In genomic region chr22:23893957-23894709, GRCh38 we compare ENCODE assay signal across 8 cellular contexts. TPM values are rescaled to one million over a fixed set of nuclear protein-coding genes. Genes with fewer than 3 reads are reported as not detected.
DNase-seq lines count a peak whose midpoint lies in the region; ATAC-seq and TF ChIP-seq lines count a peak whose summit lies in the region.

Gene MIF (plus strand): TSS chr22:23894383. CDS start chr22:23894475, 92 bp downstream.

- H3K4me3 ChIP-seq in right cardiac atrium (ENCODE audit: low read length), result peak within 1 kb of the TSS; percentile 59
- peak within 1 kb of the TSS; percentile 60 to 63 for H3K4me3 ChIP-seq in uterus

- intact Hi-C loops in T-helper 2 cell treated with Interferon-gamma antibody and Interleukin-4, amounts not matched to agents 100 ng/mL and 5 ng/mL, for 36 hours (cut with micrococcal nuclease), result loop anchor here (1.0 to 10.0 kb wide), 4 partner anchors 20 to 381 kb away; partner anchors contain the start of genes SLC2A11 and SPECC1L
- intact Hi-C loops in right cardiac atrium (cut with DNase I) (no loop called here), uterus (cut with DNase I; ENCODE audit: low total_unique reads) (no loop called here)

- no peaks in the 10 kb centered on the region for H3K9me3 ChIP-seq in right cardiac atrium (ENCODE audit: control insufficient read depth, low read length)
- no peaks in the 10 kb centered on the region for H3K9me3 ChIP-seq in uterus

- peak; percentile 81 for ATAC-seq in GM18505 (IDR thresholded peaks at IDR 0.05; ENCODE audit: unreplicated experiment)
- ATAC-seq in HG02943 (IDR thresholded peaks at IDR 0.05; ENCODE audit: low read depth, unreplicated experiment), result peak; percentile 79
- ATAC-seq in right cardiac atrium, result peak; percentile 95

- no peaks in the 10 kb centered on the region for H3K36me3 ChIP-seq in uterus

- H3K4me1 ChIP-seq in right cardiac atrium (ENCODE audit: control insufficient read depth, insufficient read depth, low read length) (peaks cover 5% of the 10 kb centered on the region), uterus (no peaks in the 10 kb centered on the region)

- TF ChIP-seq POLR2A in GM18505 (IDR thresholded peaks at IDR 0.05; ENCODE audit: borderline replicate concordance, extremely low read depth, insufficient read depth, insufficient read length) (peak; percentile 93), uterus (IDR thresholded peaks at IDR 0.05) (peak; percentile 95 to 97)

- H3K27ac ChIP-seq in right cardiac atrium (ENCODE audit: low read length) (peak within 1 kb of the TSS; percentile 94), uterus (peak within 1 kb of the TSS; percentile 82 to 91)

- peak; percentile 48 to 73 (median 64) for TF ChIP-seq CTCF in uterus (IDR thresholded peaks at IDR 0.05)

- whole genome bisulfite sequencing in right cardiac atrium, result under 1% methylated on average over 71 of the region's 71 CpGs

- H3K27me3 ChIP-seq in right cardiac atrium (ENCODE audit: control insufficient read depth, insufficient read depth) (no peaks in the 10 kb centered on the region), uterus (no peaks in the 10 kb centered on the region)

- DNase-seq in NCI-H1930 (lab: John Stamatoyannopoulos, UW) (peak; percentile 88 to 91), anterior cingulate cortex (lab: John Stamatoyannopoulos, UW) (peak; percentile 38 to 96 (median 90)), right cardiac atrium (peak; percentile 95 to 99 (median 98)), putamen (ENCODE audit: low spot score) (peak; percentile 89), uterus (peak; percentile 92 to 96)

RNA-seq across cellular contexts. Expression of gene MIF, which starts in this region (rescaled TPM):
- 1,011 TPM in 2 replicates for total RNA-seq in T-helper 2 cell treated with Interferon-gamma antibody and Interleukin-4, amounts not matched to agents 100 ng/mL and 5 ng/mL, for 36 hours
- 100 to 1,000 TPM; 250 to 364 (median 272) TPM for total RNA-seq in right cardiac atrium
- polyA plus RNA-seq in right cardiac atrium, result 369 TPM
- total RNA-seq in uterus, result 100 to 1,000 TPM in 2 of 4 donors, 10 to 100 TPM in 2; 77.1 to 189 (median 124) TPM

Comparison
In these comparisons a context has a peak if more than half of its experiments do, and no peak if none do; other contexts are left out.
1. Peak in every context shown above with its lines: DNase-seq, ATAC-seq, H3K4me3 ChIP-seq and H3K27ac ChIP-seq.